20 cellular contexts compared by ENCODE assay signal in the genomic region with DNA sequence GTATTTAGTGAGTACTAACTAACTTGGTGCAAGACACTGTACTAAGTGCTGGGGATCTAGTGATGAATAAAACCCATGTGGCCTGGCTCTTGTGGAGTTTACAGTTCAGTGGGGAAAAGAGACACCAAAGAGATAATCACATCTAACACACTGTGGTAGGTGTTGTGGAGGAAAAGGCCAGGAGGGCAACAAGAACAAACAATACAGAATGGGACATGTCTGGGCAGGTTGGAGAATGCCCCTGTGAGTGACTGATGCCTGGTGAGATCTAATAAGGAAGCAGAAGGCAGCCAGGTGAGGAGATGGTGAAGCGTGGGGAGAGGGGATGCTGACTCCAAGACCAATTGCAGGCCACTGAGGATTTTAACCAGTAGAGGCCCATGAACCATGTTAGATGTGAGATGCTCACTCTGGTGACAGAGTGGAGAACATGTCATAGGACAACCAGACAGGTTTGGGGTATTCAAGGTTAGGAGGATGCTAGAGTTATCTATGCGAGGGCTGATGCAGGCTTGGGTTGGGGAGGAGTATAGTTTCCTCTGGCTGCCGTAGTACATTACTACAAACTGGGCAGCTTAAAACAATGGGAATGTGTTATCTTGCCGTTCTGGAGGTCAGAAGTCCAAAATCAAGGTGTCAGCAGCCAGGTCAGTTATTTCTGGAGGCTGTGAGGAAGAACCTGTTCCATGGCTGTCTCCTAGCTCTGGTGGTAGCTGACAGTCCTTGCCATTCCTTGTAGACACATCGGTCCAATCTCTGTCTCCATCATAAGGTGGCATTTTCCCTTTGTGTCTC.
DNase-seq lines count a peak whose midpoint lies in the region; ATAC-seq and TF ChIP-seq lines count a peak whose summit lies in the region.
"Had no signal": no experiment of that assay in that cellular context is flagged by ENCODE, and none has a peak within 500 bp of the region (broad histone marks: within the 10 kb centered on the region; RNA-seq: fewer than 3 reads in every experiment).

No MANE protein-coding gene starts in this region.

- TF ChIP-seq CTCF in WTC11 (IDR thresholded peaks at IDR 0.05), result no peak
- TF ChIP-seq CTCF in nephron (IDR thresholded peaks at IDR 0.05; ENCODE audit: unreplicated experiment in 3 of 3), result no peak

- H3K27me3 Mint-ChIP-seq in WTC11 (ENCODE audit: low read depth) (no peaks in the 10 kb centered on the region), nephron (ENCODE audit: low read depth) (no peaks in the 10 kb centered on the region)
- H3K27me3 Mint-ChIP-seq: activated B cell treated with CpG ODN at 0.5 μM for 24 hours had no signal

- peaks cover 14% of the 10 kb centered on the region for H3K4me1 Mint-ChIP-seq in WTC11
- H3K4me1 Mint-ChIP-seq in nephron, result peaks cover 58% of the 10 kb centered on the region
- H3K4me1 Mint-ChIP-seq: activated naive CD8-positive, alpha-beta T cell treated with anti-CD3 and anti-CD28 coated beads, Interleukin-2, amount 10 ng/mL, durations not matched to agents 7 days and 5 days had no signal

- H3K27ac Mint-ChIP-seq in WTC11, result 0 out of 2 replicates have a peak overlapping the region, but pooled peaks have one; percentile 19
- H3K27ac Mint-ChIP-seq in nephron, result peak overlapping the region; percentile 84 to 96 (median 92)
- H3K27ac Mint-ChIP-seq: activated B cell treated with CpG ODN at 0.5 μM for 24 hours; activated naive CD8-positive, alpha-beta T cell treated with anti-CD3 and anti-CD28 coated beads, Interleukin-2, amount 10 ng/mL, durations not matched to agents 7 days and 5 days; activated T-cell treated with anti-CD3 and anti-CD28 coated beads, Interleukin-2, amount 50 U/mL, for 72 hours had no signal

- DNase-seq in NCI-H345 (lab: John Stamatoyannopoulos, UW), result peak; percentile 5
- DNase-seq in NCI-H345 treated with DMSO at 0.1 percent for 48 hours (lab: John Stamatoyannopoulos, UW; ENCODE audit: unreplicated experiment), result no peak
- DNase-seq in KBM-7, result peak; percentile 16
- no peak for DNase-seq in WTC11 (ENCODE audit: low spot score)
- no peak for DNase-seq in HCEC 1CT
- no peak for DNase-seq in NOMO-1 treated with dmso at 0.1 percent for 144 hours (lab: John Stamatoyannopoulos, UW; ENCODE audit: unreplicated experiment)
- DNase-seq: ACHN; activated B cell treated with CpG ODN at 0.5 μM for 24 hours; activated CD8-positive, alpha-beta memory T cell treated with anti-CD3 and anti-CD28 coated beads for 24 hours; activated naive CD8-positive, alpha-beta T cell treated with anti-CD3 and anti-CD28 coated beads, Interleukin-2, amount 10 ng/mL, durations not matched to agents 7 days and 5 days; activated T-cell treated with anti-CD3 and anti-CD28 coated beads, Interleukin-2, amount 50 U/mL, for 72 hours; erythroblast; left ventricle myocardium inferior; NCI-H1092; PC-3; stimulated activated naive CD4-positive, alpha-beta T cell treated with Interleukin-2 at 50 U/mL for 16 hours; T-helper 2 cell; transverse colon had no signal

- CTCF ChIA-PET in WTC11 (lab: Charles Lee), result no interaction called here

- POLR2A ChIA-PET in WTC11 (lab: Charles Lee), result interaction anchor here (0.6 kb wide), 1 partner anchor 125 kb away, joined by 4 read pairs; no protein-coding TSS in a partner anchor

- no peaks in the 10 kb centered on the region for H3K9me3 Mint-ChIP-seq in WTC11
- no peaks in the 10 kb centered on the region for H3K9me3 Mint-ChIP-seq in nephron
- H3K9me3 Mint-ChIP-seq: activated B cell treated with CpG ODN at 0.5 μM for 24 hours; activated naive CD8-positive, alpha-beta T cell treated with anti-CD3 and anti-CD28 coated beads, Interleukin-2, amount 10 ng/mL, durations not matched to agents 7 days and 5 days; activated T-cell treated with anti-CD3 and anti-CD28 coated beads, Interleukin-2, amount 50 U/mL, for 72 hours had no signal

- in situ Hi-C loops in KBM-7 (cut with MboI; ENCODE audit: low pct_unique_long_range_greater_than_20kb, low sequenced_read_pairs), result no loop called here

- H3K36me3 Mint-ChIP-seq in WTC11 (no peaks in the 10 kb centered on the region), nephron (ENCODE audit: low read depth) (peaks cover 19% of the 10 kb centered on the region)
- H3K36me3 Mint-ChIP-seq: activated naive CD8-positive, alpha-beta T cell treated with anti-CD3 and anti-CD28 coated beads, Interleukin-2, amount 10 ng/mL, durations not matched to agents 7 days and 5 days had no signal

- H3K4me3 Mint-ChIP-seq in WTC11 (no peak overlapping the region), nephron (no peak overlapping the region)
- H3K4me3 Mint-ChIP-seq: activated B cell treated with CpG ODN at 0.5 μM for 24 hours; activated naive CD8-positive, alpha-beta T cell treated with anti-CD3 and anti-CD28 coated beads, Interleukin-2, amount 10 ng/mL, durations not matched to agents 7 days and 5 days; activated T-cell treated with anti-CD3 and anti-CD28 coated beads, Interleukin-2, amount 50 U/mL, for 72 hours had no signal

- no peak for ATAC-seq in WTC11
- no peak for ATAC-seq in GM21447 (IDR thresholded peaks at IDR 0.05; ENCODE audit: unreplicated experiment)
- ATAC-seq: activated T-cell treated with anti-CD3 and anti-CD28 coated beads, Interleukin-2, amount 50 U/mL, for 72 hours; PC-3 had no signal

TF ChIP-seq in WTC11, 78 proteins besides CTCF, POLR2A, EP300 and RAD21:
- TF ChIP-seq JUN (CRISPR knock-in tag; IDR thresholded peaks at IDR 0.05), result no peak
- no peak for TF ChIP-seq HMGA2 (CRISPR knock-in tag; IDR thresholded peaks at IDR 0.05)
- TF ChIP-seq NFE2L1 (CRISPR knock-in tag; IDR thresholded peaks at IDR 0.05), result no peak
- TF ChIP-seq IRF2 (CRISPR knock-in tag; IDR thresholded peaks at IDR 0.05; ENCODE audit: borderline replicate concordance, low read depth), result no peak
- no peak for TF ChIP-seq FOXK1 (CRISPR knock-in tag; IDR thresholded peaks at IDR 0.05)
- TF ChIP-seq ZNF317 (CRISPR knock-in tag; IDR thresholded peaks at IDR 0.05; ENCODE audit: borderline replicate concordance, low read depth), result no peak

Comparison
In these comparisons a context has a peak if more than half of its experiments do, and no peak if none do; other contexts are left out.
1. DNase-seq: peak in NCI-H345 (single experiment) and KBM-7 (single experiment); none in NCI-H345 treated with DMSO at 0.1 percent for 48 hours (single experiment), WTC11 (single experiment), HCEC 1CT (single experiment) and NOMO-1 treated with dmso at 0.1 percent for 144 hours (single experiment).